Comparison of ENCODE assay signal across 29 cellular contexts in genomic region chr14:77421241-77421640, GRCh38. TPM values are rescaled to one million over a fixed set of nuclear protein-coding genes. Genes with fewer than 3 reads are reported as not detected.
DNase-seq lines count a peak whose midpoint lies in the region; ATAC-seq and TF ChIP-seq lines count a peak whose summit lies in the region.
"Had no signal": no experiment of that assay in that cellular context is flagged by ENCODE, and none has a peak within 500 bp of the region (broad histone marks: within the 10 kb centered on the region; RNA-seq: fewer than 3 reads in every experiment).

No MANE protein-coding gene starts in this region.

- no peaks in the 10 kb centered on the region for H3K9me2 ChIP-seq in GM23248 (ENCODE audit: insufficient read depth)

- H3K4me1 ChIP-seq in GM23248 (ENCODE audit: insufficient read depth) (no peaks in the 10 kb centered on the region), adipocyte (ENCODE audit: control insufficient read depth, insufficient read depth, low read length) (peaks cover 14% of the 10 kb centered on the region), upper lobe of right lung (no peaks in the 10 kb centered on the region)
- H3K4me1 ChIP-seq: BLaER1, body of pancreas had no signal

- DNase-seq in BJ (ENCODE audit: low read depth) (peak; percentile 21), GM23248 (peak; percentile 4), adipocyte (ENCODE audit: low read depth) (peak; percentile 27), kidney tubule cell (ENCODE audit: low spot score) (peak; percentile 5), upper lobe of right lung (no peak), NOMO-1 treated with dmso at 0.1 percent for 144 hours (lab: John Stamatoyannopoulos, UW; ENCODE audit: unreplicated experiment) (no peak), NCI-H748 (lab: John Stamatoyannopoulos, UW; ENCODE audit: unreplicated experiment) (no peak)
- DNase-seq: activated CD4-positive, alpha-beta memory T cell treated with anti-CD3 and anti-CD28 coated beads, Interleukin-2, amount 10 ng/mL, durations not matched to agents 7 days and 5 days; activated CD8-positive, alpha-beta memory T cell treated with anti-CD3 and anti-CD28 coated beads, Interleukin-2, amount 50 U/mL, for 4 hours; activated naive CD4-positive, alpha-beta T cell; body of pancreas; GDM1; GOT3; naive B cell; NCI-H1417; NCI-H2081 treated with DMSO at 0.1 percent for 48 hours; NCI-H345; NCI-H69; posterior cingulate gyrus; right cardiac atrium; SHP77; stimulated activated CD4-positive, alpha-beta T cell treated with anti-CD3 and anti-CD28 coated beads, Interleukin-12 subunit alpha, Interleukin-12 subunit beta, amount 100 ng/mL, for 4 hours; stimulated activated CD4-positive, alpha-beta T cell treated with anti-CD3 and anti-CD28 coated beads, Interleukin-2, amount 100 ng/mL, for 48 hours; stimulated activated naive CD8-positive, alpha-beta T cell treated with anti-CD3 and anti-CD28 coated beads, Interleukin-15, amount 100 ng/mL, for 72 hours had no signal

- H3K9ac ChIP-seq in GM23248 (no peak overlapping the region), adipocyte (ENCODE audit: low read length) (no peak overlapping the region)
- H3K9ac ChIP-seq: BLaER1 had no signal

- H3K36me3 ChIP-seq in BJ (ENCODE audit: control insufficient read depth, insufficient read depth, low read length): peaks cover 5% of the 10 kb centered on the region
- H3K36me3 ChIP-seq in GM23248 (ENCODE audit: low read depth): 0 out of 2 replicates have a peak, but pooled peaks cover 5% of the 10 kb centered on the region
- peaks cover 27% of the 10 kb centered on the region for H3K36me3 ChIP-seq in adipocyte (ENCODE audit: control insufficient read depth, insufficient read depth, low read length, severe bottlenecking)
- H3K36me3 ChIP-seq in upper lobe of right lung: peaks cover 36% of the 10 kb centered on the region

- H3K27me3 ChIP-seq in BJ (ENCODE audit: control insufficient read depth, insufficient read depth, low read length) (no peaks in the 10 kb centered on the region), GM23248 (replicated peaks; ENCODE audit: insufficient read depth) (no peaks in the 10 kb centered on the region), adipocyte (replicated peaks; ENCODE audit: control insufficient read depth, insufficient read depth, low read length) (no peaks in the 10 kb centered on the region), upper lobe of right lung (no peaks in the 10 kb centered on the region)
- H3K27me3 ChIP-seq: BLaER1, body of pancreas had no signal

- peaks cover 10% of the 10 kb centered on the region; the same call in 1 of the 2 replicates for H3F3A ChIP-seq in GM23248 (ENCODE audit: insufficient read depth)

- H3K27ac ChIP-seq in GM23248: no peak overlapping the region
- H3K27ac ChIP-seq in upper lobe of right lung: no peak overlapping the region
- H3K27ac ChIP-seq: BLaER1, body of pancreas, thoracic aorta had no signal

- in situ Hi-C loops in GM23248 (cut with MboI): no loop called here

- 41 to 55% methylated on average over 2 of the region's 2 CpGs for WGBS in GM23248 (ENCODE audit: low coverage in 1 of 2, low lambda C conversion rate in 2 of 2, missing lambda C conversion rate in 2 of 2), 2 experiments

- no peak overlapping the region for H3K4me3 ChIP-seq in BJ (ENCODE audit: low read depth, low read length)
- H3K4me3 ChIP-seq in GM23248: no peak overlapping the region
- H3K4me3 ChIP-seq in adipocyte (ENCODE audit: low read length): peak overlapping the region; percentile 17
- H3K4me3 ChIP-seq in upper lobe of right lung: no peak overlapping the region
- H3K4me3 ChIP-seq: BLaER1, body of pancreas, thoracic aorta had no signal

- ATAC-seq in upper lobe of right lung: no peak
- ATAC-seq: body of pancreas; Panc1; right cardiac atrium; stimulated activated naive CD8-positive, alpha-beta T cell treated with anti-CD3 and anti-CD28 coated beads, Interleukin-15, amount 100 ng/mL, for 72 hours had no signal

- H3K79me2 ChIP-seq in GM23248 (ENCODE audit: insufficient read depth): no peaks in the 10 kb centered on the region

- intact Hi-C loops in upper lobe of right lung (cut with DNase I): no loop called here

- no peak overlapping the region for H2AFZ ChIP-seq in GM23248

- POLR2A ChIA-PET in BJ (lab: Charles Lee): no interaction called here

- TF ChIP-seq CTCF in BJ (IDR thresholded peaks at IDR 0.05; ENCODE audit: insufficient read depth, low read depth, low read length) (no peak), upper lobe of right lung (IDR thresholded peaks at IDR 0.05) (no peak)

- no peak overlapping the region for H3K4me2 ChIP-seq in GM23248 (ENCODE audit: unreplicated experiment)
- H3K4me2 ChIP-seq: BLaER1 had no signal

- CTCF ChIA-PET in BJ (lab: Yijun Ruan, JAX): no interaction called here

- H3K9me3 ChIP-seq in GM23248 (ENCODE audit: low read depth) (no peaks in the 10 kb centered on the region), adipocyte (ENCODE audit: control insufficient read depth, low read length) (peaks cover 6% of the 10 kb centered on the region), upper lobe of right lung (peaks cover 7% of the 10 kb centered on the region)

- no peaks in the 10 kb centered on the region for H4K20me1 ChIP-seq in GM23248 (ENCODE audit: insufficient read depth)
- H4K20me1 ChIP-seq: BLaER1 had no signal

RNA-seq across cellular contexts. Expression of gene NOXRED1, which starts 2.1 kb away (rescaled TPM):
- 0.16 and 0.18 TPM in 2 replicates for polyA plus RNA-seq in BJ (2011; rRNA removed)
- polyA minus RNA-seq in BJ (2011; rRNA and poly(A)+ RNA removed): 0.14 and 0.57 TPM in 2 replicates
- not detected in 2 replicates for total RNA-seq in GM23248 (2014; rRNA removed; shearing (Covaris generic))
- polyA plus RNA-seq in GM23248 (2016; fragmentation: Nextera tagmentation; extraction: Ambion mirVana): 0.10 and 0.31 TPM in 2 replicates
- 0.55 TPM for total RNA-seq in upper lobe of right lung
- total RNA-seq: HT1080, M059J had no signal

RNA-seq across cellular contexts. Expression of gene VIPAS39, which starts 36.2 kb away (rescaled TPM):
- polyA plus RNA-seq in BJ (2011; rRNA removed) (31.3 and 38.4 TPM in 2 replicates), GM23248 (2016; fragmentation: Nextera tagmentation; extraction: Ambion mirVana) (14.9 TPM in 2 replicates)
- 15.5 and 24.2 TPM in 2 replicates for polyA minus RNA-seq in BJ (2011; rRNA and poly(A)+ RNA removed)
- total RNA-seq in GM23248 (2014; rRNA removed; shearing (Covaris generic)): 25.0 and 59.8 TPM in 2 replicates
- 14.5 TPM for total RNA-seq in upper lobe of right lung

RNA-seq across cellular contexts. Expression of gene AHSA1, which starts 36.7 kb away (rescaled TPM):
- polyA plus RNA-seq in BJ (2011; rRNA removed) (90.1 and 126 TPM in 2 replicates), GM23248 (2016; fragmentation: Nextera tagmentation; extraction: Ambion mirVana) (130 TPM in 2 replicates)
- polyA minus RNA-seq in BJ (2011; rRNA and poly(A)+ RNA removed): 61.3 and 93.9 TPM in 2 replicates
- 122 and 137 TPM in 2 replicates for total RNA-seq in GM23248 (2014; rRNA removed; shearing (Covaris generic))
- total RNA-seq in upper lobe of right lung: 120 TPM

RNA-seq across cellular contexts. Expression of gene SAMD15, which starts 44.1 kb away (rescaled TPM):
- polyA plus RNA-seq in BJ (2011; rRNA removed) (0.34 and 1.4 TPM in 2 replicates), GM23248 (2016; fragmentation: Nextera tagmentation; extraction: Ambion mirVana) (0.95 and 1.3 TPM in 2 replicates)
- 0.62 and 0.76 TPM in 2 replicates for polyA minus RNA-seq in BJ (2011; rRNA and poly(A)+ RNA removed)
- total RNA-seq in GM23248 (2014; rRNA removed; shearing (Covaris generic)): 1.4 and 2.8 TPM in 2 replicates
- total RNA-seq in upper lobe of right lung: 0.41 TPM

RNA-seq across cellular contexts. Expression of gene TMED8, which starts 44.3 kb away (rescaled TPM):
- 4.2 and 6.6 TPM in 2 replicates for polyA plus RNA-seq in BJ (2011; rRNA removed)
- 5.6 and 6.1 TPM in 2 replicates for polyA minus RNA-seq in BJ (2011; rRNA and poly(A)+ RNA removed)
- 7.5 and 7.7 TPM in 2 replicates for total RNA-seq in GM23248 (2014; rRNA removed; shearing (Covaris generic))
- polyA plus RNA-seq in GM23248 (2016; fragmentation: Nextera tagmentation; extraction: Ambion mirVana): 3.1 and 3.2 TPM in 2 replicates
- total RNA-seq in upper lobe of right lung: 11.3 TPM

Comparison
In these comparisons a context has a peak if more than half of its experiments do, and no peak if none do; other contexts are left out.
1. DNase-seq: peak in BJ (single experiment), GM23248 (single experiment), adipocyte (single experiment) and kidney tubule cell (single experiment); none in upper lobe of right lung (single experiment), NOMO-1 treated with dmso at 0.1 percent for 144 hours (single experiment) and NCI-H748 (single experiment).